16 cellular contexts compared by ENCODE assay signal in the genomic region with DNA sequence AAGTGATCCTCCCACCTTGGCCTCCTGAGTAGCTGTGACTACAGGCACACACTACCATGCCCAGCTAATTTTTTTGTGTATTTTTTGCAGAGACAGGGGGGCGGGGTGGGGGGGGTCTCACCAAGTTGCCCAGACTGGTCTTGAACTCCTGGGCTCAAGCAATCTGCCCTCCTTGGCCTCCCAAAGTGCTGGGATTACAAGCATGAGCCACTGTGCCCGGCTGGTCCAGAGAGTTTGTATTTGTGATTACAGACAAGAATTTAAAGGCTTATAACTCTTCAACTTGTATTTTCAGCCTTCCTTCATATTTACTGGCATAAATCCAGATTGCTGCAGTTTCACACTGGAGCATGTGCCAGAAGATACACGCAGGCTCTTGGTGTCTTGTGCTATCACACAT.
"Had no signal": no experiment of that assay in that cellular context is flagged by ENCODE, and none has a peak within 500 bp of the region (broad histone marks: within the 10 kb centered on the region; RNA-seq: fewer than 3 reads in every experiment).

No MANE protein-coding gene starts in this region.

- H3K27ac Mint-ChIP-seq: activated CD8-positive, alpha-beta T cell treated with anti-CD3 and anti-CD28 coated beads for 36 hours; activated T-cell treated with anti-CD3 and anti-CD28 coated beads, Interleukin-2, amount 50 U/mL, for 72 hours; immature natural killer cell; memory B cell; natural killer cell; stimulated activated effector memory CD8-positive, alpha-beta T cell treated with anti-CD3 and anti-CD28 coated beads, Interleukin-12 subunit alpha, Interleukin-12 subunit beta, amount 100 ng/mL, for 72 hours; T-cell had no signal

- H3K36me3 Mint-ChIP-seq: immature natural killer cell; memory B cell; natural killer cell; stimulated activated effector memory CD8-positive, alpha-beta T cell treated with anti-CD3 and anti-CD28 coated beads, Interleukin-12 subunit alpha, Interleukin-12 subunit beta, amount 100 ng/mL, for 72 hours; T-cell had no signal

- H3K9me3 ChIP-seq: ascending aorta, colonic mucosa, thyroid gland had no signal

- H3K27me3 ChIP-seq: ascending aorta, colonic mucosa, thyroid gland had no signal

- DNase-seq: activated CD4-positive, alpha-beta T cell treated with anti-CD3 and anti-CD28 coated beads for 4 hours; activated CD8-positive, alpha-beta memory T cell treated with anti-CD3 and anti-CD28 coated beads, Interleukin-2, amount 50 U/mL, for 4 hours; activated CD8-positive, alpha-beta T cell treated with anti-CD3 and anti-CD28 coated beads for 36 hours; activated gamma-delta T cell treated with Interleukin-2 at 50 U/mL for 16 hours; activated T-cell treated with anti-CD3 and anti-CD28 coated beads, Interleukin-2, amount 50 U/mL, for 72 hours; colonic mucosa; effector CD4-positive, alpha-beta T cell; immature natural killer cell; natural killer cell; T-cell; T1000 had no signal

- H3K36me3 ChIP-seq: ascending aorta, colonic mucosa, thyroid gland had no signal

- ATAC-seq: activated CD8-positive, alpha-beta T cell treated with anti-CD3 and anti-CD28 coated beads for 36 hours; activated T-cell treated with anti-CD3 and anti-CD28 coated beads, Interleukin-2, amount 50 U/mL, for 72 hours; natural killer cell; stimulated activated effector memory CD8-positive, alpha-beta T cell treated with anti-CD3 and anti-CD28 coated beads, Interleukin-12 subunit alpha, Interleukin-12 subunit beta, amount 100 ng/mL, for 72 hours; T-cell had no signal

- H3K4me1 Mint-ChIP-seq: immature natural killer cell; memory B cell; natural killer cell; stimulated activated effector memory CD8-positive, alpha-beta T cell treated with anti-CD3 and anti-CD28 coated beads, Interleukin-12 subunit alpha, Interleukin-12 subunit beta, amount 100 ng/mL, for 72 hours; T-cell had no signal

- H3K27me3 Mint-ChIP-seq: activated CD8-positive, alpha-beta T cell treated with anti-CD3 and anti-CD28 coated beads for 36 hours had no signal

- H3K27ac ChIP-seq: ascending aorta, colonic mucosa, thyroid gland, VCaP had no signal

- H3K4me1 ChIP-seq: ascending aorta, colonic mucosa, thyroid gland had no signal

- H3K4me3 ChIP-seq: ascending aorta, colonic mucosa, thyroid gland had no signal

- H3K9me3 Mint-ChIP-seq: activated CD8-positive, alpha-beta T cell treated with anti-CD3 and anti-CD28 coated beads for 36 hours; activated T-cell treated with anti-CD3 and anti-CD28 coated beads, Interleukin-2, amount 50 U/mL, for 72 hours; memory B cell; natural killer cell; stimulated activated effector memory CD8-positive, alpha-beta T cell treated with anti-CD3 and anti-CD28 coated beads, Interleukin-12 subunit alpha, Interleukin-12 subunit beta, amount 100 ng/mL, for 72 hours; T-cell had no signal

- H3K4me3 Mint-ChIP-seq: activated CD8-positive, alpha-beta T cell treated with anti-CD3 and anti-CD28 coated beads for 36 hours; activated T-cell treated with anti-CD3 and anti-CD28 coated beads, Interleukin-2, amount 50 U/mL, for 72 hours; immature natural killer cell; memory B cell; natural killer cell; stimulated activated effector memory CD8-positive, alpha-beta T cell treated with anti-CD3 and anti-CD28 coated beads, Interleukin-12 subunit alpha, Interleukin-12 subunit beta, amount 100 ng/mL, for 72 hours; T-cell had no signal
